ENCODE assay signal across 8 cellular contexts in the genomic region with DNA sequence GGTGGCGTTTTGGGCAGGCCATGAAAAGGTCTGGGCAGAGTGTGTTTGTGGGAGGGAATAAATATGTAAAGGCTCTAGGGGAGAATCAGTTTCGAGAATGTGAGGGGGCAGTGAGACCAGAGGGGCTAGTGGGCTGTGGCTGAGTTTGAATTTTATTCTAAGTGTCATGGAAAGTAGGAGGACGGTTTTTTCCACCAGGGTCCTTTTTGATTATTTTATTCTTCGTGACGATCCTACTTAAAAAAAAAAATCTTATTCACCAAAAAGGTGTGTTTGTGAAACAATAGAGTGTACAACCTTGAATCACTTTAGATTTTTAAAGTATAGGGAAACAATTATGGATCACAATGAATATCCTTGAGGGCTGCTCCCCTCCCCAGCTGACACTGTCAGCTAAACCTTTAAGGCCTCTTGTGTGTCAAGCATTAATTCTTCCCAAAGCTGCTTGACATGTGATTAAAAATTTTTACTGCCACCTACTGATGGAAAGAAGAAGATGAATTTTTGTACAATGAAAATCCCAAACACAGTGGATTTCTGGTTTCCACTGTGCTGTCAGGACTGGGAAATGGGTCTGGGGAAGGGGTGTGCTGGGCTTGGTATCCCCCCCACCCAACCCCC.
DNase-seq lines count a peak whose midpoint lies in the region; ATAC-seq and TF ChIP-seq lines count a peak whose summit lies in the region.

No MANE protein-coding gene starts in this region.

- no peak overlapping the region for H3K4me3 ChIP-seq in adipocyte (ENCODE audit: low read length)
- H3K4me3 ChIP-seq in right cardiac atrium (ENCODE audit: low read length): no peak overlapping the region
- H3K4me3 ChIP-seq in skin epidermis: peak overlapping the region in 5 of 7 experiments; percentile 1 to 27 (median 19)

- ATAC-seq in GM21825 (IDR thresholded peaks at IDR 0.05; ENCODE audit: unreplicated experiment) (peak; percentile 9), right cardiac atrium (peak; percentile 47 to 56), HG02623 (IDR thresholded peaks at IDR 0.05; ENCODE audit: unreplicated experiment) (no peak)

- 76% methylated on average over 5 of the region's 5 CpGs for WGBS in right cardiac atrium

- DNase-seq in CD14-positive monocyte (ENCODE audit: low spot score) (no peak), NCI-H446 treated with DMSO at 0.1 percent for 48 hours (lab: John Stamatoyannopoulos, UW) (peak; percentile 57), adipocyte (ENCODE audit: low read depth) (peak; percentile 74), right cardiac atrium (no peak), islet precursor cell (no peak)

- H3K9me3 ChIP-seq in adipocyte (ENCODE audit: control insufficient read depth, low read length) (no peaks in the 10 kb centered on the region), right cardiac atrium (ENCODE audit: control insufficient read depth, low read length) (no peaks in the 10 kb centered on the region)

- H3K27ac ChIP-seq in right cardiac atrium (ENCODE audit: low read length) (no peak overlapping the region), skin epidermis (peak overlapping the region in 16 of 21 experiments; percentile 3 to 78 (median 56))

- peaks cover 0 to 1% (median 0%) of the 10 kb centered on the region in 3 donors for H3K27me3 Mint-ChIP-seq in CD14-positive monocyte (ENCODE audit: low read depth in 3 of 3)

- H3K9ac ChIP-seq in adipocyte (ENCODE audit: low read length): no peak overlapping the region

- H3K36me3 ChIP-seq in adipocyte (ENCODE audit: control insufficient read depth, insufficient read depth, low read length, severe bottlenecking): no peaks in the 10 kb centered on the region

- peaks cover 64% of the 10 kb centered on the region for H3K4me1 Mint-ChIP-seq in CD14-positive monocyte

- peak overlapping the region; percentile 62 to 90 (median 83) for H3K27ac Mint-ChIP-seq in CD14-positive monocyte

- no peak overlapping the region for H3K4me3 Mint-ChIP-seq in CD14-positive monocyte

- H3K27me3 ChIP-seq in adipocyte (replicated peaks; ENCODE audit: control insufficient read depth, insufficient read depth, low read length) (no peaks in the 10 kb centered on the region), right cardiac atrium (ENCODE audit: control insufficient read depth, insufficient read depth) (no peaks in the 10 kb centered on the region)

- TF ChIP-seq CTCF in CD14-positive monocyte (IDR thresholded peaks at IDR 0.05): no peak

- intact Hi-C loops in CD14-positive monocyte (cut with micrococcal nuclease): loop anchor here (1.0 to 5.0 kb wide), 5 partner anchors 77 to 262 kb away; a partner anchor contains a TSS
- intact Hi-C loops in right cardiac atrium (cut with DNase I): loop anchor here (5.0 to 10.0 kb wide), 2 partner anchors 134 to 172 kb away; no protein-coding TSS in a partner anchor

- peaks cover 19% of the 10 kb centered on the region for H3K4me1 ChIP-seq in adipocyte (ENCODE audit: control insufficient read depth, insufficient read depth, low read length)
- peaks cover 4% of the 10 kb centered on the region for H3K4me1 ChIP-seq in right cardiac atrium (ENCODE audit: control insufficient read depth, insufficient read depth, low read length)

- peaks cover 16 to 22% of the 10 kb centered on the region in 2 donors for H3K36me3 Mint-ChIP-seq in CD14-positive monocyte

- peaks cover 0 to 6% (median 2%) of the 10 kb centered on the region in 7 donors for H3K9me3 Mint-ChIP-seq in CD14-positive monocyte

Comparison
In these comparisons a context has a peak if more than half of its experiments do, and no peak if none do; other contexts are left out.
1. DNase-seq: peak in NCI-H446 treated with DMSO at 0.1 percent for 48 hours (single experiment) and adipocyte (single experiment); none in CD14-positive monocyte (single experiment), right cardiac atrium (0 of 3) and islet precursor cell (single experiment).
2. H3K4me3 ChIP-seq: peak in skin epidermis (5 of 7); none in adipocyte (single experiment) and right cardiac atrium (single experiment).